1 cellular context compared by ENCODE assay signal in genomic region chr13:91193358-91193757, GRCh38.
TF ChIP-seq lines count a peak whose summit lies in the region.

No MANE protein-coding gene starts in this region.

TF ChIP-seq in K562, 482 proteins besides CTCF, POLR2A, EP300 and RAD21 (continued from another document):
- no peak for TF ChIP-seq ZNF518B (CRISPR knock-in tag; IDR thresholded peaks at IDR 0.05)
- TF ChIP-seq BCL6 (CRISPR knock-in tag; IDR thresholded peaks at IDR 0.05) = no peak
- TF ChIP-seq NUFIP1 (IDR thresholded peaks at IDR 0.05; ENCODE audit: partially characterized antibody) = no peak
TF ChIP-seq in K562: peak in this region for 1.
